In genomic region chr19:12676384-12676792, GRCh38 we compare ENCODE assay signal across 8 cellular contexts.
DNase-seq lines count a peak whose midpoint lies in the region; ATAC-seq and TF ChIP-seq lines count a peak whose summit lies in the region.

No MANE protein-coding gene starts in this region.

- peak; percentile 32 for TF ChIP-seq POLR2A in GM18526 (IDR thresholded peaks at IDR 0.05; ENCODE audit: extremely low read depth, insufficient read length)

- peak; percentile 88 for TF ChIP-seq CTCF in cardiac fibroblast (IDR thresholded peaks at IDR 0.05; ENCODE audit: low read depth, low read length)

- H3K4me3 ChIP-seq in cardiac fibroblast (replicated peaks in 1 of 2; ENCODE audit: low read depth in 2 of 2, low read length in 2 of 2): no peak overlapping the region

- ATAC-seq in HG03469 (IDR thresholded peaks at IDR 0.05; ENCODE audit: unreplicated experiment): no peak

- peak; percentile 79 for DNase-seq in ACHN
- peak; percentile 68 for DNase-seq in NCI-H2196 treated with DMSO at 0.1 percent for 48 hours (lab: John Stamatoyannopoulos, UW; ENCODE audit: unreplicated experiment)
- DNase-seq in activated CD4-positive, CD25-positive, alpha-beta regulatory T cell treated with anti-CD3 and anti-CD28 coated beads, Interleukin-2, amount 50 U/mL, for 16 hours (ENCODE audit: low read depth, low spot score): peak; percentile 74
- DNase-seq in cardiac fibroblast (ENCODE audit: low read depth in 2 of 2): peak; percentile 82 to 84
- peak; percentile 91 for DNase-seq in left kidney (ENCODE audit: low read depth, low spot score)
- DNase-seq in stimulated activated CD4-positive, alpha-beta T cell treated with anti-CD3 and anti-CD28 coated beads, TNF-alpha, amount 100 ng/mL, for 1 hour (ENCODE audit: low read depth in 3 of 3, low spot score in 1 of 3): peak; percentile 62 to 82 (median 63)

- in situ Hi-C loops in ACHN (cut with HindIII; ENCODE audit: low pct_ligation_motif_present, low pct_unique_long_range_greater_than_20kb, low sequenced_read_pairs): no loop called here
